Comparison of ENCODE assay signal across 8 cellular contexts in the genomic region with DNA sequence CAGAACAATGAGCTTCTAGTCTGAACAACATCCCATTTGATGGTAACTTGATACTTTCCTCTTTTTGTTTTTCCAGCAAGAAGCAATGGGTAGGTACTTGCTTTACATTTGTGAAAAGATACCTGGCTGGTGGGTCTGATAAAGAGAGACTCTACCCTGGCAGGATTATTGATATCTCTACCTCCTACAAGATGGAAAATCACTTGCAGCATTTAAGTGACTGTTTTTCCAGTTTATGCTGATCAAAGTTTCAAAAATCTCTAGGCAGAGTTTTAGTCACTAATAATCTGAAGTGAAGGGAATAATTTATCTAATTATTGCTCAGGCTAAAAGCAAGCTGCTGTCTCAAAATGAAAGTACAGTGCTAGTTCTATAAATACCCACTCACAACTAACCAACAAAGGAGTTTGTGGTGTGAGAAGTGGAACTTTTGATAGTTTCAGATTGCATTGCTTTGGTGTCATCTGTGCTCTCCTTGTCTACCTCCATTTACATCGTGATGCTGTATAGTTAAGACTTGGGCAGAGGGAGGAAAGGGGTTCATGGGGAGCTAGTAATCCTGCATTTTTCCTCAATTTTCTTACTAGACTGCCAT.
DNase-seq lines count a peak whose midpoint lies in the region; ATAC-seq and TF ChIP-seq lines count a peak whose summit lies in the region.

No MANE protein-coding gene starts in this region.

- intact Hi-C loops in heart left ventricle (cut with DNase I) (loop anchor here in 8 of 10 donors (1.0 to 10.0 kb wide), 5 partner anchors 78 to 245 kb away; no protein-coding TSS in a partner anchor), Right ventricle myocardium inferior (cut with DNase I) (loop anchor here (1.0 kb wide), 1 partner anchor 244 kb away; no protein-coding TSS in a partner anchor), prostate gland (cut with DNase I) (loop anchor here (2.0 kb wide), 1 partner anchor 244 kb away; no protein-coding TSS in a partner anchor)

- H3K27me3 ChIP-seq in heart left ventricle (no peaks in the 10 kb centered on the region), prostate gland (replicated peaks; ENCODE audit: insufficient read depth) (peaks cover 2% of the 10 kb centered on the region)

- peak overlapping the region; percentile 23 for H3K4me3 Mint-ChIP-seq in activated naive CD8-positive, alpha-beta T cell treated with anti-CD3 and anti-CD28 coated beads for 36 hours

- DNase-seq in heart left ventricle (no peak), Right ventricle myocardium inferior (ENCODE audit: missing footprints) (no peak), cerebellar nuclear complex (lab: John Stamatoyannopoulos, UW) (no peak), glomerular visceral epithelial cell (ENCODE audit: extremely low spot score) (no peak), prostate gland (ENCODE audit: low spot score) (no peak), HUDEP-2 (lab: John Stamatoyannopoulos, UW; ENCODE audit: unreplicated experiment in 76 of 76) (no peak)
- DNase-seq in activated naive CD8-positive, alpha-beta T cell treated with anti-CD3 and anti-CD28 coated beads for 36 hours, result peak; percentile 11

- peak overlapping the region in 8 of 12 donors; percentile 6 to 53 (median 22) for H3K27ac ChIP-seq in heart left ventricle
- H3K27ac ChIP-seq in prostate gland, result no peak overlapping the region

- H3K4me1 ChIP-seq in heart left ventricle (peaks cover 0 to 13% (median 8%) of the 10 kb centered on the region in 12 donors), prostate gland (replicated peaks) (no peaks in the 10 kb centered on the region)

- H3K9me3 ChIP-seq in heart left ventricle, result no peaks in the 10 kb centered on the region
- no peaks in the 10 kb centered on the region for H3K9me3 ChIP-seq in prostate gland

- H3K4me1 Mint-ChIP-seq in activated naive CD8-positive, alpha-beta T cell treated with anti-CD3 and anti-CD28 coated beads for 36 hours, result peaks cover 42% of the 10 kb centered on the region

- peak overlapping the region; percentile 80 for H3K27ac Mint-ChIP-seq in activated naive CD8-positive, alpha-beta T cell treated with anti-CD3 and anti-CD28 coated beads for 36 hours

- TF ChIP-seq POLR2A in heart left ventricle (IDR thresholded peaks at IDR 0.05), result no peak
- TF ChIP-seq POLR2A in prostate gland (IDR thresholded peaks at IDR 0.05), result no peak

- no peaks in the 10 kb centered on the region for H3K27me3 Mint-ChIP-seq in activated naive CD8-positive, alpha-beta T cell treated with anti-CD3 and anti-CD28 coated beads for 36 hours

- no peaks in the 10 kb centered on the region for H3K36me3 ChIP-seq in heart left ventricle
- no peaks in the 10 kb centered on the region for H3K36me3 ChIP-seq in prostate gland

- no peak for TF ChIP-seq CTCF in heart left ventricle (IDR thresholded peaks at IDR 0.05)
- TF ChIP-seq CTCF in prostate gland (IDR thresholded peaks at IDR 0.05), result no peak

- no peak overlapping the region for H3K4me3 ChIP-seq in heart left ventricle
- H3K4me3 ChIP-seq in prostate gland, result no peak overlapping the region

- WGBS in heart left ventricle, 4 donors, result 58 to 78% (median 62%) methylated on average over 1 of the region's 1 CpG
- 68% methylated on average over 1 of the region's 1 CpG for WGBS in prostate gland

- peaks cover 6% of the 10 kb centered on the region for H3K36me3 Mint-ChIP-seq in activated naive CD8-positive, alpha-beta T cell treated with anti-CD3 and anti-CD28 coated beads for 36 hours

- ATAC-seq in heart left ventricle, result no peak
- no peak for ATAC-seq in Right ventricle myocardium inferior
- ATAC-seq in HG02981 (IDR thresholded peaks at IDR 0.05; ENCODE audit: unreplicated experiment), result peak; percentile 89

- H3K9me3 Mint-ChIP-seq in activated naive CD8-positive, alpha-beta T cell treated with anti-CD3 and anti-CD28 coated beads for 36 hours, result peaks cover 7% of the 10 kb centered on the region

Comparison
In these comparisons a context has a peak if more than half of its experiments do, and no peak if none do; other contexts are left out.
1. H3K27ac ChIP-seq: peak in heart left ventricle (8 of 12); none in prostate gland (0 of 2).